Comparison of ENCODE assay signal across 28 cellular contexts in the genomic region with DNA sequence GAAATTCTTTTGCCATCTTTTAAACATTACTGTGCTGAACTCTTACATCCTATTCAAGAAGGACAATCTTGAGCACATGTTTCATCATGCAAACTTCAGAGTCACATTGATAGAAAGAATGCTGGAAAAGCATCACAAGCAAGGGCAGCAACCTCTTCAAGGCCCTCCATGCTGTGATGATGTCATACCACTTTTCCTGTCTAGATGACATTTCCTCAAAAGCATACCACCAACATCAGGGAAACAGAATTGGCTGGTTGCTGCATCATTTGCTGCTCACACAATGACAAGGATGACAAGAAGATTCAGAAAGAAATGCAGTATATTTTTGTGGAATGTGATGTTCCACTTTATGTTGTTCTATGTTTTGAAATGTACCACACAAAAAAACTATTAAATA.
"Had no signal": no experiment of that assay in that cellular context is flagged by ENCODE, and none has a peak within 500 bp of the region (broad histone marks: within the 10 kb centered on the region; RNA-seq: fewer than 3 reads in every experiment).

No MANE protein-coding gene starts in this region.

- H3K9me3 ChIP-seq: ascending aorta, body of pancreas, breast epithelium, MG63, Peyer's patch, SJSA1, SK-N-SH had no signal

- H3K9ac ChIP-seq: SK-N-SH had no signal

- H3K27me3 ChIP-seq: ascending aorta, body of pancreas, breast epithelium, MG63, Peyer's patch, SJSA1 had no signal

- H3K9me2 ChIP-seq: SK-N-SH had no signal

- DNase-seq: activated CD4-positive, alpha-beta T cell treated with anti-CD3 and anti-CD28 coated beads for 36 hours; activated CD4-positive, alpha-beta T cell treated with anti-CD3 and anti-CD28 coated beads, Interleukin-2, amount 10 ng/mL, durations not matched to agents 7 days and 5 days; activated CD4-positive, alpha-beta T cell treated with anti-CD3 and anti-CD28 coated beads, Interleukin-2, amount 50 U/mL, for 48 hours; activated CD8-positive, alpha-beta T cell treated with anti-CD3 and anti-CD28 coated beads, Interleukin-2, amount 10 ng/mL, durations not matched to agents 7 days and 5 days; activated gamma-delta T cell; activated naive CD4-positive, alpha-beta T cell treated with Interleukin-2 at 50 U/mL for 16 hours; activated naive CD8-positive, alpha-beta T cell treated with anti-CD3 and anti-CD28 coated beads, Interleukin-2, amount 10 ng/mL, durations not matched to agents 7 days and 5 days; activated T-cell treated with anti-CD3 and anti-CD28 coated beads, Interleukin-2, amount 50 U/mL, for 24 hours; amygdala; body of pancreas; KG1; MG63; MV-4-11; NCI-H1092; NCI-H1417 treated with DMSO at 0.1 percent for 48 hours; NCI-H187 treated with DMSO at 0.1 percent for 48 hours; NCI-H2081; NCI-H2171; NCI-H446; NCI-H524 treated with DMSO at 0.1 percent for 48 hours; PC-3; Peyer's patch; RPMI8226; SHP77 treated with DMSO at 0.1 percent for 48 hours; SK-N-SH had no signal

- H3K4me2 ChIP-seq: SK-N-SH had no signal

- H3K4me3 ChIP-seq: ascending aorta, body of pancreas, breast epithelium, MG63, Peyer's patch, SJSA1 had no signal

- H3K36me3 ChIP-seq: ascending aorta, breast epithelium, MG63, Peyer's patch, SJSA1 had no signal

- H3K27ac ChIP-seq: ascending aorta, body of pancreas, breast epithelium, Peyer's patch, SJSA1 had no signal
